In genomic region chr22:29603358-29604191, GRCh38 we compare ENCODE assay signal across 8 cellular contexts.
DNase-seq lines count a peak whose midpoint lies in the region; ATAC-seq and TF ChIP-seq lines count a peak whose summit lies in the region.

NF2 (plus strand) TSS chr22:29603633; CDS start chr22:29603999, 366 bp downstream.

- peak; percentile 99 for DNase-seq in AG10803 (ENCODE audit: low read depth)
- peak; percentile 99 to 100 for DNase-seq in NCI-H446 (lab: John Stamatoyannopoulos, UW)
- peak; percentile 95 for DNase-seq in activated CD4-positive, CD25-positive, alpha-beta regulatory T cell treated with anti-CD3 and anti-CD28 coated beads, Interleukin-2, amount 50 U/mL, for 16 hours (ENCODE audit: low read depth, low spot score)
- peak; percentile 96 to 99 for DNase-seq in central memory CD8-positive, alpha-beta T cell (ENCODE audit: low spot score in 2 of 2)
- peak; percentile 99 for DNase-seq in inferior parietal cortex (ENCODE audit: extremely low spot score)
- DNase-seq in stimulated activated CD4-positive, alpha-beta T cell treated with anti-CD3 and anti-CD28 coated beads, Interleukin-12 subunit alpha, Interleukin-12 subunit beta, amount 100 ng/mL, for 24 hours (ENCODE audit: low read depth in 2 of 2) = peak; percentile 97 to 98

- no peak for TF ChIP-seq CTCF in AG10803 (conservative IDR thresholded peaks at IDR 0.05; ENCODE audit: low read length)

- H3K27ac Mint-ChIP-seq in central memory CD8-positive, alpha-beta T cell (ENCODE audit: low read depth) = peak within 1 kb of the TSS; percentile 89

- H3K9me3 Mint-ChIP-seq in central memory CD8-positive, alpha-beta T cell = no peaks in the 10 kb centered on the region

- peaks cover 4% of the 10 kb centered on the region for H3K36me3 Mint-ChIP-seq in central memory CD8-positive, alpha-beta T cell (ENCODE audit: insufficient read depth)

- H3K4me3 Mint-ChIP-seq in central memory CD8-positive, alpha-beta T cell = peak within 1 kb of the TSS; percentile 88

- H3K27me3 Mint-ChIP-seq in central memory CD8-positive, alpha-beta T cell = no peaks in the 10 kb centered on the region

- H3K4me1 Mint-ChIP-seq in central memory CD8-positive, alpha-beta T cell = peaks cover 10% of the 10 kb centered on the region

- peak; percentile 96 for ATAC-seq in GM19025 (IDR thresholded peaks at IDR 0.05; ENCODE audit: low read depth, unreplicated experiment)
- ATAC-seq in HG03342 (IDR thresholded peaks at IDR 0.05; ENCODE audit: unreplicated experiment) = peak; percentile 95
- peak; percentile 98 for ATAC-seq in central memory CD8-positive, alpha-beta T cell (replicated peaks; ENCODE audit: extremely low read depth, poor library complexity, severe bottlenecking)

- peak within 1 kb of the TSS; percentile 76 for H3K4me3 ChIP-seq in AG10803 (ENCODE audit: low read length)

Comparison
In these comparisons a context has a peak if more than half of its experiments do, and no peak if none do; other contexts are left out.
1. Peak in every context shown above with its lines: DNase-seq, ATAC-seq and H3K4me3 ChIP-seq.